In the genomic region with DNA sequence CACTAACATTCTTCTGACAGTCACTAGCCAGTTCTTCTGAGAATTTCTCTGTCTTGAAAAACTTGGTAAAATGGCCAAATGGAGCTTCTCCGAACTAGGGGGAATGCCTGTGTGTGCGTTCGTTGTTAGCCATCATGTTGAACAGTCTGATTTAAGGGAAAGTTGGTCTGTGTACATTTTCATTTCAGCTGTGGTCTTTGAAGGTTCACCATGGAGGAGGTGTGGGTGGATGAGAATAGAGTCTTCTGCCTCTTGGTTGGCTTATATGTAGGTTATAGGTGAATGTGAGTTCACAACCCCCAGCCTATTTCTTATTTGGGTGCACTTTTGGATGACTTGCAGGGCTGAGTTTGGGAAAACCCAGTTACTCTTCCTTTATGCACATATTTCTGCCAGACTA, we compare ENCODE assay signal across 24 cellular contexts. TPM values are rescaled to one million over a fixed set of nuclear protein-coding genes. Genes with fewer than 3 reads are reported as not detected.
DNase-seq lines count a peak whose midpoint lies in the region; ATAC-seq and TF ChIP-seq lines count a peak whose summit lies in the region.
"Had no signal": no experiment of that assay in that cellular context is flagged by ENCODE, and none has a peak within 500 bp of the region (broad histone marks: within the 10 kb centered on the region; RNA-seq: fewer than 3 reads in every experiment).

No MANE protein-coding gene starts in this region.

- TF ChIP-seq POLR2A in gastroesophageal sphincter (IDR thresholded peaks at IDR 0.05) = no peak
- TF ChIP-seq POLR2A in suprapubic skin (IDR thresholded peaks at IDR 0.05) = no peak

- intact Hi-C loops in activated T-helper 1 cell treated with anti-CD3 and anti-CD28 coated beads, Interleukin-12 subunit alpha, Interleukin-12 subunit beta, Interleukin-2, Interleukin-4 antibody, amounts not matched to agents 30 ng/mL and 10 ng/mL and 1 ng/mL, durations not matched to agents 14 hours and 24 hours and 36 hours (cut with micrococcal nuclease) = loop anchor here (1.0 to 2.0 kb wide), 2 partner anchors 9 to 40 kb away; no protein-coding TSS in a partner anchor

- H3K27ac Mint-ChIP-seq in activated naive CD8-positive, alpha-beta T cell treated with anti-CD3 and anti-CD28 coated beads, Interleukin-2, amount 50 U/mL, for 24 hours = no peak overlapping the region
- H3K27ac Mint-ChIP-seq in activated naive CD8-positive, alpha-beta T cell treated with anti-CD3 and anti-CD28 coated beads for 36 hours = no peak overlapping the region
- peak overlapping the region; percentile 48 for H3K27ac Mint-ChIP-seq in activated T-helper 1 cell treated with anti-CD3 and anti-CD28 coated beads, Interleukin-12 subunit alpha, Interleukin-12 subunit beta, Interleukin-2, Interleukin-4 antibody, amounts not matched to agents 30 ng/mL and 10 ng/mL and 1 ng/mL, durations not matched to agents 14 hours and 24 hours and 36 hours
- H3K27ac Mint-ChIP-seq: nephron progenitor cell; T-helper 2 cell treated with Interferon-gamma antibody and Interleukin-4, amounts not matched to agents 5 μg/mL and 100 μg/mL, for 36 hours had no signal

- peaks cover 20% of the 10 kb centered on the region for H3K36me3 Mint-ChIP-seq in activated naive CD8-positive, alpha-beta T cell treated with anti-CD3 and anti-CD28 coated beads, Interleukin-2, amount 50 U/mL, for 24 hours (ENCODE audit: low read depth)
- peaks cover 28% of the 10 kb centered on the region for H3K36me3 Mint-ChIP-seq in activated naive CD8-positive, alpha-beta T cell treated with anti-CD3 and anti-CD28 coated beads for 36 hours
- H3K36me3 Mint-ChIP-seq in activated T-helper 1 cell treated with anti-CD3 and anti-CD28 coated beads, Interleukin-12 subunit alpha, Interleukin-12 subunit beta, Interleukin-2, Interleukin-4 antibody, amounts not matched to agents 30 ng/mL and 10 ng/mL and 1 ng/mL, durations not matched to agents 14 hours and 24 hours and 36 hours (ENCODE audit: low read depth) = peaks cover 60% of the 10 kb centered on the region

- peak overlapping the region; percentile 19 for H3K4me3 Mint-ChIP-seq in activated naive CD8-positive, alpha-beta T cell treated with anti-CD3 and anti-CD28 coated beads, Interleukin-2, amount 50 U/mL, for 24 hours
- H3K4me3 Mint-ChIP-seq in activated naive CD8-positive, alpha-beta T cell treated with anti-CD3 and anti-CD28 coated beads for 36 hours = no peak overlapping the region
- H3K4me3 Mint-ChIP-seq in activated T-helper 1 cell treated with anti-CD3 and anti-CD28 coated beads, Interleukin-12 subunit alpha, Interleukin-12 subunit beta, Interleukin-2, Interleukin-4 antibody, amounts not matched to agents 30 ng/mL and 10 ng/mL and 1 ng/mL, durations not matched to agents 14 hours and 24 hours and 36 hours = no peak overlapping the region
- H3K4me3 Mint-ChIP-seq: nephron progenitor cell; T-helper 2 cell treated with Interferon-gamma antibody and Interleukin-4, amounts not matched to agents 5 μg/mL and 100 μg/mL, for 36 hours had no signal

- TF ChIP-seq EP300 in gastroesophageal sphincter (IDR thresholded peaks at IDR 0.05) = no peak
- no peak for TF ChIP-seq EP300 in suprapubic skin (IDR thresholded peaks at IDR 0.05)

- H3K27ac ChIP-seq in gastroesophageal sphincter = peak overlapping the region in 3 of 4 donors; percentile 12 to 48 (median 15)
- peak overlapping the region; percentile 63 for H3K27ac ChIP-seq in suprapubic skin
- H3K27ac ChIP-seq: BLaER1 treated with 17β-estradiol and CSF1 and Interleukin-3, amounts not matched to agents 10 nM and 100 nM; pancreas; WERI-Rb-1 had no signal

- H3K9me3 Mint-ChIP-seq in activated naive CD8-positive, alpha-beta T cell treated with anti-CD3 and anti-CD28 coated beads, Interleukin-2, amount 50 U/mL, for 24 hours = no peaks in the 10 kb centered on the region
- H3K9me3 Mint-ChIP-seq in activated naive CD8-positive, alpha-beta T cell treated with anti-CD3 and anti-CD28 coated beads for 36 hours = no peaks in the 10 kb centered on the region
- H3K9me3 Mint-ChIP-seq in activated T-helper 1 cell treated with anti-CD3 and anti-CD28 coated beads, Interleukin-12 subunit alpha, Interleukin-12 subunit beta, Interleukin-2, Interleukin-4 antibody, amounts not matched to agents 30 ng/mL and 10 ng/mL and 1 ng/mL, durations not matched to agents 14 hours and 24 hours and 36 hours = no peaks in the 10 kb centered on the region
- H3K9me3 Mint-ChIP-seq: T-helper 2 cell treated with Interferon-gamma antibody and Interleukin-4, amounts not matched to agents 5 μg/mL and 100 μg/mL, for 36 hours had no signal

- H3K9me3 ChIP-seq in gastroesophageal sphincter (no peaks in the 10 kb centered on the region), suprapubic skin (no peaks in the 10 kb centered on the region)
- H3K9me3 ChIP-seq: pancreas had no signal

- H3K36me3 ChIP-seq in gastroesophageal sphincter = no peaks in the 10 kb centered on the region
- no peaks in the 10 kb centered on the region for H3K36me3 ChIP-seq in suprapubic skin
- H3K36me3 ChIP-seq: pancreas, WERI-Rb-1 had no signal

- TF ChIP-seq CTCF in gastroesophageal sphincter (IDR thresholded peaks at IDR 0.05) (no peak), suprapubic skin (IDR thresholded peaks at IDR 0.05) (no peak)

- H3K4me3 ChIP-seq in gastroesophageal sphincter (no peak overlapping the region), suprapubic skin (no peak overlapping the region)
- H3K4me3 ChIP-seq: BLaER1 treated with 17β-estradiol and CSF1 and Interleukin-3, amounts not matched to agents 10 nM and 100 nM; pancreas had no signal

- H3K4me1 Mint-ChIP-seq in activated naive CD8-positive, alpha-beta T cell treated with anti-CD3 and anti-CD28 coated beads, Interleukin-2, amount 50 U/mL, for 24 hours = peaks cover 55% of the 10 kb centered on the region
- H3K4me1 Mint-ChIP-seq in activated naive CD8-positive, alpha-beta T cell treated with anti-CD3 and anti-CD28 coated beads for 36 hours = peaks cover 50% of the 10 kb centered on the region
- H3K4me1 Mint-ChIP-seq in activated T-helper 1 cell treated with anti-CD3 and anti-CD28 coated beads, Interleukin-12 subunit alpha, Interleukin-12 subunit beta, Interleukin-2, Interleukin-4 antibody, amounts not matched to agents 30 ng/mL and 10 ng/mL and 1 ng/mL, durations not matched to agents 14 hours and 24 hours and 36 hours (ENCODE audit: low read depth) = peaks cover 86% of the 10 kb centered on the region

- WGBS in gastroesophageal sphincter (ENCODE audit: low coverage in 1 of 2), 2 donors = 87 to 91% methylated on average over 3 of the region's 3 CpGs
- WGBS in suprapubic skin = 90% methylated on average over 3 of the region's 3 CpGs

- DNase-seq in activated naive CD8-positive, alpha-beta T cell treated with anti-CD3 and anti-CD28 coated beads, Interleukin-2, amount 50 U/mL, for 24 hours = no peak
- DNase-seq in activated naive CD8-positive, alpha-beta T cell treated with anti-CD3 and anti-CD28 coated beads for 36 hours = no peak
- no peak for DNase-seq in activated T-helper 1 cell treated with anti-CD3 and anti-CD28 coated beads, Interleukin-12 subunit alpha, Interleukin-12 subunit beta, Interleukin-2, Interleukin-4 antibody, amounts not matched to agents 30 ng/mL and 10 ng/mL and 1 ng/mL, durations not matched to agents 14 hours and 24 hours and 36 hours (ENCODE audit: low spot score)
- DNase-seq in suprapubic skin (ENCODE audit: low spot score in 2 of 2) (no peak), ACHN (no peak), DMS153 (lab: John Stamatoyannopoulos, UW) (no peak), RKO (ENCODE audit: low spot score) (no peak)
- DNase-seq: activated naive CD4-positive, alpha-beta T cell treated with anti-CD3 and anti-CD28 coated beads, Interleukin-2, amount 50 U/mL, for 16 hours; activated T-cell treated with anti-CD3 and anti-CD28 coated beads, Interleukin-2, amount 50 U/mL, for 1 hour; Calu3; cerebellar nuclear complex; effector CD8-positive, alpha-beta T cell; erythroblast; foreskin melanocyte; NCI-H2081; NCI-H226; NCI-H748 treated with DMSO at 0.1 percent for 48 hours; nephron progenitor cell; pancreas had no signal

- H3K27me3 ChIP-seq in gastroesophageal sphincter (no peaks in the 10 kb centered on the region), suprapubic skin (no peaks in the 10 kb centered on the region)
- H3K27me3 ChIP-seq: BLaER1 treated with 17β-estradiol and CSF1 and Interleukin-3, amounts not matched to agents 10 nM and 100 nM; pancreas had no signal

- peak; percentile 57 for ATAC-seq in activated naive CD8-positive, alpha-beta T cell treated with anti-CD3 and anti-CD28 coated beads, Interleukin-2, amount 50 U/mL, for 24 hours
- no peak for ATAC-seq in gastroesophageal sphincter
- ATAC-seq: sciatic nerve had no signal

- in situ Hi-C loops in ACHN (cut with HindIII; ENCODE audit: low pct_ligation_motif_present, low pct_unique_long_range_greater_than_20kb, low sequenced_read_pairs) = no loop called here

- H3K4me1 ChIP-seq in gastroesophageal sphincter (peaks cover 0 to 78% (median 30%) of the 10 kb centered on the region in 3 donors), suprapubic skin (peaks cover 56% of the 10 kb centered on the region)

- no peaks in the 10 kb centered on the region for H3K27me3 Mint-ChIP-seq in activated naive CD8-positive, alpha-beta T cell treated with anti-CD3 and anti-CD28 coated beads, Interleukin-2, amount 50 U/mL, for 24 hours
- H3K27me3 Mint-ChIP-seq in activated naive CD8-positive, alpha-beta T cell treated with anti-CD3 and anti-CD28 coated beads for 36 hours = no peaks in the 10 kb centered on the region
- no peaks in the 10 kb centered on the region for H3K27me3 Mint-ChIP-seq in activated T-helper 1 cell treated with anti-CD3 and anti-CD28 coated beads, Interleukin-12 subunit alpha, Interleukin-12 subunit beta, Interleukin-2, Interleukin-4 antibody, amounts not matched to agents 30 ng/mL and 10 ng/mL and 1 ng/mL, durations not matched to agents 14 hours and 24 hours and 36 hours (ENCODE audit: insufficient read depth)

RNA-seq across cellular contexts. Expression of gene ETV6, which starts 12.9 kb away (rescaled TPM):
- total RNA-seq in activated naive CD8-positive, alpha-beta T cell treated with anti-CD3 and anti-CD28 coated beads for 36 hours = 10 to 100 TPM; 21.6 to 23.7 TPM
- total RNA-seq in activated T-helper 1 cell treated with anti-CD3 and anti-CD28 coated beads, Interleukin-12 subunit alpha, Interleukin-12 subunit beta, Interleukin-2, Interleukin-4 antibody, amounts not matched to agents 30 ng/mL and 10 ng/mL and 1 ng/mL, durations not matched to agents 14 hours and 24 hours and 36 hours = 117 and 131 TPM in 2 replicates
- total RNA-seq in gastroesophageal sphincter (10 to 100 TPM; 18.7 to 30.1 (median 21.1) TPM), suprapubic skin (10 to 100 TPM; 16.9 to 41.4 (median 25.1) TPM)
